Comparison of ENCODE assay signal across 24 cellular contexts in genomic region chr5:98913911-98914310, GRCh38. TPM values are rescaled to one million over a fixed set of nuclear protein-coding genes. Genes with fewer than 3 reads are reported as not detected.
DNase-seq lines count a peak whose midpoint lies in the region; ATAC-seq and TF ChIP-seq lines count a peak whose summit lies in the region.
"Had no signal": no experiment of that assay in that cellular context is flagged by ENCODE, and none has a peak within 500 bp of the region (broad histone marks: within the 10 kb centered on the region; RNA-seq: fewer than 3 reads in every experiment).

No MANE protein-coding gene starts in this region.

- no peak overlapping the region for H3K9ac ChIP-seq in IMR-90 (ENCODE audit: low read depth, low read length)
- H3K9ac ChIP-seq: parathyroid adenoma had no signal

- H3K27me3 ChIP-seq in IMR-90 (ENCODE audit: control insufficient read depth, insufficient read depth, low read length): no peaks in the 10 kb centered on the region
- H3K27me3 ChIP-seq: colonic mucosa, esophagus muscularis mucosa, hepatocyte, left lung, stomach, tibial artery had no signal

- H3K23ac ChIP-seq in IMR-90 (ENCODE audit: low read depth, low read length): no peak overlapping the region

- TF ChIP-seq POLR2A in IMR-90 (IDR thresholded peaks at IDR 0.05; ENCODE audit: low read depth, low read length): no peak

- no peak for TF ChIP-seq CTCF in IMR-90 (conservative IDR thresholded peaks at IDR 0.05; ENCODE audit: low read depth, low read length)

- H3K4me1 ChIP-seq in IMR-90 (ENCODE audit: control insufficient read depth, insufficient read depth, low read length): no peaks in the 10 kb centered on the region; the same call in 1 of the 2 replicates
- H3K4me1 ChIP-seq: colonic mucosa had no signal

- ATAC-seq in IMR-90 (ENCODE audit: low read depth) (no peak), memory B cell (ENCODE audit: low read depth) (peak; percentile 64)
- ATAC-seq: left lung, PC-3, right cardiac atrium had no signal

- DNase-seq in activated naive CD4-positive, alpha-beta T cell treated with anti-CD3 and anti-CD28 coated beads, Interleukin-2, amount 10 ng/mL, durations not matched to agents 7 days and 5 days: no peak
- no peak for DNase-seq in activated naive CD4-positive, alpha-beta T cell (lab: John Stamatoyannopoulos, UW)
- DNase-seq in IMR-90 (no peak), memory B cell (ENCODE audit: low spot score in 2 of 2) (no peak), RKO (ENCODE audit: low spot score) (no peak), UCSD-AML1 (lab: John Stamatoyannopoulos, UW; ENCODE audit: unreplicated experiment) (no peak), caudate nucleus (lab: John Stamatoyannopoulos, UW) (no peak)
- DNase-seq: activated effector memory CD4-positive, alpha-beta T cell treated with anti-CD3 and anti-CD28 coated beads, Interleukin-2, amount 50 U/mL, for 16 hours; colonic mucosa; HFFc6; left lung; NCI-H1417; NCI-H2081 treated with DMSO at 0.1 percent for 48 hours; PC-3; right cardiac atrium; SHP77 treated with DMSO at 0.1 percent for 48 hours; stimulated activated CD4-positive, alpha-beta T cell treated with anti-CD3 and anti-CD28 coated beads, Interleukin-4, amount 100 ng/mL, for 24 hours; stomach; tibial artery had no signal

- peaks cover 38% of the 10 kb centered on the region for H3K4me1 Mint-ChIP-seq in activated naive CD4-positive, alpha-beta T cell treated with anti-CD3 and anti-CD28 coated beads, Interleukin-2, amount 10 ng/mL, durations not matched to agents 7 days and 5 days
- peaks cover 37% of the 10 kb centered on the region for H3K4me1 Mint-ChIP-seq in memory B cell
- H3K4me1 Mint-ChIP-seq in stimulated activated naive CD8-positive, alpha-beta T cell treated with anti-CD3 and anti-CD28 coated beads, Interleukin-15, Interleukin-2, amounts not matched to agents 100 ng/mL and 50 ng/mL, for 24 hours (ENCODE audit: low read depth): peaks cover 77% of the 10 kb centered on the region

- no peak overlapping the region for H4K91ac ChIP-seq in IMR-90 (ENCODE audit: insufficient read depth, low read depth, low read length)

- H3K4me3 ChIP-seq in IMR-90 (ENCODE audit: insufficient read depth, low read depth, low read length): no peak overlapping the region
- H3K4me3 ChIP-seq: colonic mucosa, esophagus muscularis mucosa, hepatocyte, left lung, stomach, tibial artery had no signal

- H3K27ac Mint-ChIP-seq in activated naive CD4-positive, alpha-beta T cell treated with anti-CD3 and anti-CD28 coated beads, Interleukin-2, amount 10 ng/mL, durations not matched to agents 7 days and 5 days: peak overlapping the region; percentile 1
- peak overlapping the region; percentile 87 for H3K27ac Mint-ChIP-seq in memory B cell
- H3K27ac Mint-ChIP-seq in stimulated activated naive CD8-positive, alpha-beta T cell treated with anti-CD3 and anti-CD28 coated beads, Interleukin-15, Interleukin-2, amounts not matched to agents 100 ng/mL and 50 ng/mL, for 24 hours: peak overlapping the region; percentile 52
- H3K27ac Mint-ChIP-seq: natural killer cell treated with Interleukin-12 subunit alpha and Interleukin-12 subunit beta and Interleukin-15 and Interleukin-18, amount 100 ng/mL, for 72 hours had no signal

- H3K9me3 Mint-ChIP-seq in activated naive CD4-positive, alpha-beta T cell treated with anti-CD3 and anti-CD28 coated beads, Interleukin-2, amount 10 ng/mL, durations not matched to agents 7 days and 5 days: no peaks in the 10 kb centered on the region
- H3K9me3 Mint-ChIP-seq in memory B cell: no peaks in the 10 kb centered on the region
- no peaks in the 10 kb centered on the region for H3K9me3 Mint-ChIP-seq in stimulated activated naive CD8-positive, alpha-beta T cell treated with anti-CD3 and anti-CD28 coated beads, Interleukin-15, Interleukin-2, amounts not matched to agents 100 ng/mL and 50 ng/mL, for 24 hours
- H3K9me3 Mint-ChIP-seq: HFFc6; natural killer cell treated with Interleukin-12 subunit alpha and Interleukin-12 subunit beta and Interleukin-15 and Interleukin-18, amount 100 ng/mL, for 72 hours had no signal

- H2AK9ac ChIP-seq in IMR-90 (replicated peaks; ENCODE audit: low read depth, low read length, poor library complexity): no peak overlapping the region

- POLR2A ChIA-PET in IMR-90 (lab: Charles Lee; ENCODE audit: unreplicated experiment): no interaction called here

- no peak overlapping the region for H2BK120ac ChIP-seq in IMR-90 (ENCODE audit: low read depth, low read length)

- no peak overlapping the region for H2BK15ac ChIP-seq in IMR-90 (ENCODE audit: low read depth, low read length)

- H3K56ac ChIP-seq in IMR-90 (ENCODE audit: extremely low read depth, insufficient read depth, low read length): no peak overlapping the region

- BruUV-seq in IMR-90 (replicated peaks; lab: Mats Ljungman, UMichigan): no TSS peak

- H2AK5ac ChIP-seq in IMR-90 (ENCODE audit: low read depth, low read length): no peak overlapping the region

- H3K4me2 ChIP-seq in IMR-90 (ENCODE audit: low read depth, low read length): no peak overlapping the region
- H3K4me2 ChIP-seq: hepatocyte had no signal

- H2BK5ac ChIP-seq in IMR-90 (ENCODE audit: low read depth, low read length, poor library complexity, severe bottlenecking): no peak overlapping the region

- H2AFZ ChIP-seq in IMR-90 (replicated peaks; ENCODE audit: low read length, poor library complexity): no peak overlapping the region
- H2AFZ ChIP-seq: hepatocyte, parathyroid adenoma had no signal

- in situ Hi-C loops in IMR-90 (cut with MboI; ENCODE audit: low sequenced_read_pairs): no loop called here

- CTCF ChIA-PET in activated naive CD4-positive, alpha-beta T cell treated with anti-CD3 and anti-CD28 coated beads, Interleukin-2, amount 10 ng/mL, durations not matched to agents 7 days and 5 days (lab: Charles Lee): interaction anchor here (1.0 to 2.5 kb wide), 2 partner anchors 9 to 119 kb away, joined by 5 to 10 read pairs; no protein-coding TSS in a partner anchor
- CTCF ChIA-PET in IMR-90 (lab: Yijun Ruan, JAX): interaction anchor here (0.9 kb wide), 1 partner anchor 119 kb away, joined by 3 read pairs; no protein-coding TSS in a partner anchor

- H3K27ac ChIP-seq in IMR-90 (ENCODE audit: insufficient read depth, low read length) (no peak overlapping the region), caudate nucleus (ENCODE audit: low read depth, low read length) (no peak overlapping the region)
- H3K27ac ChIP-seq: colonic mucosa, esophagus muscularis mucosa, hepatocyte, left lung, parathyroid adenoma, stomach, tibial artery had no signal

- no peak overlapping the region for H3K4me3 Mint-ChIP-seq in activated naive CD4-positive, alpha-beta T cell treated with anti-CD3 and anti-CD28 coated beads, Interleukin-2, amount 10 ng/mL, durations not matched to agents 7 days and 5 days
- no peak overlapping the region for H3K4me3 Mint-ChIP-seq in memory B cell
- H3K4me3 Mint-ChIP-seq in stimulated activated naive CD8-positive, alpha-beta T cell treated with anti-CD3 and anti-CD28 coated beads, Interleukin-15, Interleukin-2, amounts not matched to agents 100 ng/mL and 50 ng/mL, for 24 hours: no peak overlapping the region
- H3K4me3 Mint-ChIP-seq: HFFc6; natural killer cell treated with Interleukin-12 subunit alpha and Interleukin-12 subunit beta and Interleukin-15 and Interleukin-18, amount 100 ng/mL, for 72 hours had no signal

- H4K8ac ChIP-seq in IMR-90 (ENCODE audit: low read depth in 2 of 2, low read length in 2 of 2): 0 out of 4 replicates have a peak overlapping the region, but pooled peaks of 1 of the 2 experiments have one; percentile 29

- no peak for TF ChIP-seq RAD21 in IMR-90 (IDR thresholded peaks at IDR 0.05; ENCODE audit: low read length)

- no peak overlapping the region for H2BK20ac ChIP-seq in IMR-90 (ENCODE audit: low read depth, low read length)

- peaks cover 8% of the 10 kb centered on the region for H3K9me1 ChIP-seq in IMR-90 (ENCODE audit: insufficient read depth, low read length)

- H3K36me3 ChIP-seq in IMR-90 (ENCODE audit: control insufficient read depth, insufficient read depth, low read length): peaks cover 4% of the 10 kb centered on the region; the same call in 1 of the 2 replicates
- H3K36me3 ChIP-seq: colonic mucosa, tibial artery had no signal

- no peaks in the 10 kb centered on the region for H3K27me3 Mint-ChIP-seq in activated naive CD4-positive, alpha-beta T cell treated with anti-CD3 and anti-CD28 coated beads, Interleukin-2, amount 10 ng/mL, durations not matched to agents 7 days and 5 days
- H3K27me3 Mint-ChIP-seq in memory B cell: no peaks in the 10 kb centered on the region
- H3K27me3 Mint-ChIP-seq in stimulated activated naive CD8-positive, alpha-beta T cell treated with anti-CD3 and anti-CD28 coated beads, Interleukin-15, Interleukin-2, amounts not matched to agents 100 ng/mL and 50 ng/mL, for 24 hours: no peaks in the 10 kb centered on the region
- H3K27me3 Mint-ChIP-seq: natural killer cell treated with Interleukin-12 subunit alpha and Interleukin-12 subunit beta and Interleukin-15 and Interleukin-18, amount 100 ng/mL, for 72 hours had no signal

- intact Hi-C loops in IMR-90 (cut with micrococcal nuclease): no loop called here

- H3K9me3 ChIP-seq in IMR-90 (ENCODE audit: control insufficient read depth, insufficient read depth, low read length): no peaks in the 10 kb centered on the region
- H3K9me3 ChIP-seq: colonic mucosa, esophagus muscularis mucosa, left lung, stomach, tibial artery had no signal

- no peak overlapping the region for H3K18ac ChIP-seq in IMR-90 (ENCODE audit: low read depth, low read length)

- H3K4ac ChIP-seq in IMR-90 (ENCODE audit: low read depth, low read length): no peak overlapping the region

- dilution Hi-C loops in IMR-90 (cut with HindIII; ENCODE audit: low sequenced_read_pairs, unreplicated experiment): no loop called here

- H3K14ac ChIP-seq in IMR-90 (replicated peaks; ENCODE audit: low read depth, low read length): 0 out of 2 replicates have a peak overlapping the region, but pooled peaks have one; percentile 43

- peaks cover 26% of the 10 kb centered on the region for H3K36me3 Mint-ChIP-seq in activated naive CD4-positive, alpha-beta T cell treated with anti-CD3 and anti-CD28 coated beads, Interleukin-2, amount 10 ng/mL, durations not matched to agents 7 days and 5 days
- peaks cover 12% of the 10 kb centered on the region for H3K36me3 Mint-ChIP-seq in memory B cell
- H3K36me3 Mint-ChIP-seq in stimulated activated naive CD8-positive, alpha-beta T cell treated with anti-CD3 and anti-CD28 coated beads, Interleukin-15, Interleukin-2, amounts not matched to agents 100 ng/mL and 50 ng/mL, for 24 hours (ENCODE audit: low read depth): peaks cover 66% of the 10 kb centered on the region

- H4K20me1 ChIP-seq in IMR-90 (ENCODE audit: insufficient read depth, low read length): peaks cover 23% of the 10 kb centered on the region

- H4K5ac ChIP-seq in IMR-90 (ENCODE audit: low read depth, low read length): no peak overlapping the region

- H3K79me1 ChIP-seq in IMR-90 (ENCODE audit: low read depth in 1 of 2, low read length in 2 of 2): peaks cover 11 to 50% of the 10 kb centered on the region in 2 experiments

TF ChIP-seq in IMR-90, 13 proteins besides CTCF, POLR2A, EP300 and RAD21:
- no peak for TF ChIP-seq RFX5 (IDR thresholded peaks at IDR 0.05; ENCODE audit: low read depth, low read length)
- no peak for TF ChIP-seq CHD1 (IDR thresholded peaks at IDR 0.05; ENCODE audit: low read depth, low read length)
TF ChIP-seq in IMR-90: peak in this region for 0.

RNA-seq across cellular contexts. Expression of gene CHD1, which starts 14.9 kb away (rescaled TPM):
- 33.7 and 61.7 TPM in 2 replicates for total RNA-seq in IMR-90 (2012; rRNA removed)
- 12.3 and 12.8 TPM in 2 replicates for polyA plus RNA-seq in IMR-90 (2012; rRNA removed)
- 0.67 and 1.3 TPM in 2 replicates for polyA plus RNA-seq in IMR-90 (2012; cell fraction: cytosol; rRNA removed)
- 4.8 and 51.8 TPM in 2 replicates for polyA plus RNA-seq in IMR-90 (2012; cell fraction: nucleus; rRNA removed; ENCODE audit: low replicate concordance)

Comparison
In these comparisons a context has a peak if more than half of its experiments do, and no peak if none do; other contexts are left out.
1. H3K27ac Mint-ChIP-seq: peak in every context shown above with its lines; median percentile 87 in memory B cell; 52 in stimulated activated naive CD8-positive, alpha-beta T cell treated with anti-CD3 and anti-CD28 coated beads, Interleukin-15, Interleukin-2, amounts not matched to agents 100 ng/mL and 50 ng/mL, for 24 hours; 1 in activated naive CD4-positive, alpha-beta T cell treated with anti-CD3 and anti-CD28 coated beads, Interleukin-2, amount 10 ng/mL, durations not matched to agents 7 days and 5 days.